Comparison of ENCODE assay signal across 3 cellular contexts in genomic region chr14:61308701-61309100, GRCh38. TPM values are rescaled to one million over a fixed set of nuclear protein-coding genes. Genes with fewer than 3 reads are reported as not detected.
"Had no signal": no experiment of that assay in that cellular context is flagged by ENCODE, and none has a peak within 500 bp of the region (broad histone marks: within the 10 kb centered on the region; RNA-seq: fewer than 3 reads in every experiment).

No MANE protein-coding gene starts in this region.

RNA-seq across cellular contexts. Expression of gene TMEM30B, which starts 27.6 kb away (rescaled TPM):
- total RNA-seq: OCI-LY7, SK-MEL-5 had no signal
- polyA plus RNA-seq: K562 had no signal
